8 cellular contexts compared by ENCODE assay signal in genomic region chr5:56814361-56814962, GRCh38. TPM values are rescaled to one million over a fixed set of nuclear protein-coding genes. Genes with fewer than 3 reads are reported as not detected.
DNase-seq lines count a peak whose midpoint lies in the region; ATAC-seq, FAIRE-seq and TF ChIP-seq lines count a peak whose summit lies in the region.

No MANE protein-coding gene starts in this region.

- under 1% methylated on average over 31 of the region's 31 CpGs for WGBS in HUES64

- H3K4me1 ChIP-seq in HUES64 (ENCODE audit: insufficient read depth, low read length) (peaks cover 28% of the 10 kb centered on the region), mucosa of stomach (ENCODE audit: control insufficient read depth, insufficient read depth, low read length) (peaks cover 2% of the 10 kb centered on the region)

- DNase-seq in BJ (ENCODE audit: low read depth) (no peak), epithelial cell of esophagus (ENCODE audit: low read depth) (no peak), urothelium cell line (ENCODE audit: low spot score) (peak; percentile 49)
- DNase-seq in activated CD8-positive, alpha-beta memory T cell treated with anti-CD3 and anti-CD28 coated beads for 24 hours: peak; percentile 79

- H3K9ac ChIP-seq in HUES64 (ENCODE audit: low read depth, low read length): peak overlapping the region; percentile 4; the same call in 1 of the 2 replicates
- peak overlapping the region; percentile 84 for H3K9ac ChIP-seq in mucosa of stomach (ENCODE audit: low read length)

- TF ChIP-seq CTCF in BJ (IDR thresholded peaks at IDR 0.05; ENCODE audit: insufficient read depth, low read depth, low read length) (no peak), epithelial cell of esophagus (IDR thresholded peaks at IDR 0.05; ENCODE audit: insufficient read depth, low read depth, low read length, missing control alignments) (no peak)

- CTCF ChIA-PET in BJ (lab: Yijun Ruan, JAX): interaction anchor here (0.8 to 1.0 kb wide), 2 partner anchors 9 to 14 kb away, joined by 3 read pairs; no protein-coding TSS in a partner anchor

- H3K27me3 ChIP-seq in BJ (ENCODE audit: control insufficient read depth, insufficient read depth, low read length) (peaks cover 4% of the 10 kb centered on the region), HUES64 (ENCODE audit: insufficient read depth, low read length) (peaks cover 40% of the 10 kb centered on the region), mucosa of stomach (ENCODE audit: control insufficient read depth, insufficient read depth, low read length) (no peaks in the 10 kb centered on the region)

- POLR2A ChIA-PET in BJ (lab: Charles Lee): interaction anchor here (0.5 kb wide), 1 partner anchor 250 kb away, joined by 5 read pairs; no protein-coding TSS in a partner anchor

- H3K27ac ChIP-seq in HUES64 (ENCODE audit: low read depth, low read length): no peak overlapping the region

- FAIRE-seq in urothelium cell line (lab: Jason Lieb, UNC): no peak

- no peaks in the 10 kb centered on the region for H3K36me3 ChIP-seq in BJ (ENCODE audit: control insufficient read depth, insufficient read depth, low read length)
- H3K36me3 ChIP-seq in HUES64 (ENCODE audit: insufficient read depth, low read length): no peaks in the 10 kb centered on the region
- H3K36me3 ChIP-seq in mucosa of stomach (ENCODE audit: control insufficient read depth, insufficient read depth, low read length): no peaks in the 10 kb centered on the region

- H3K4me3 ChIP-seq in BJ (ENCODE audit: low read depth, low read length) (peak overlapping the region; percentile 58), HUES64 (ENCODE audit: low read length) (peak overlapping the region; percentile 85), epithelial cell of esophagus (ENCODE audit: low read length) (peak overlapping the region; percentile 86), mucosa of stomach (ENCODE audit: low read length) (peak overlapping the region; percentile 58)

- ATAC-seq in GM19351 (IDR thresholded peaks at IDR 0.05; ENCODE audit: unreplicated experiment): no peak
- ATAC-seq in HG02623 (IDR thresholded peaks at IDR 0.05; ENCODE audit: unreplicated experiment): no peak

- H3K9me3 ChIP-seq in HUES64 (ENCODE audit: insufficient read depth, low read depth, low read length) (no peaks in the 10 kb centered on the region), mucosa of stomach (ENCODE audit: control insufficient read depth, low read length) (no peaks in the 10 kb centered on the region)

RNA-seq across cellular contexts. Expression of gene MAP3K1, which starts 0.9 kb away (rescaled TPM):
- 4.3 and 6.9 TPM in 2 replicates for polyA plus RNA-seq in BJ (2011; rRNA removed)
- polyA minus RNA-seq in BJ (2011; rRNA and poly(A)+ RNA removed): 10.7 and 11.4 TPM in 2 replicates
- 8.0 TPM for polyA plus RNA-seq in HUES64 (2013, experiment 1 of 2)
- 8.6 TPM for polyA plus RNA-seq in HUES64 (2013, experiment 2 of 2)

Comparison
In these comparisons a context has a peak if more than half of its experiments do, and no peak if none do; other contexts are left out.
1. DNase-seq: peak in activated CD8-positive, alpha-beta memory T cell treated with anti-CD3 and anti-CD28 coated beads for 24 hours (single experiment) and urothelium cell line (single experiment); none in BJ (single experiment) and epithelial cell of esophagus (single experiment).
2. Peak in every context shown above with its lines, with median percentiles within 50 percentile points of each other: H3K4me3 ChIP-seq.